In the genomic region with DNA sequence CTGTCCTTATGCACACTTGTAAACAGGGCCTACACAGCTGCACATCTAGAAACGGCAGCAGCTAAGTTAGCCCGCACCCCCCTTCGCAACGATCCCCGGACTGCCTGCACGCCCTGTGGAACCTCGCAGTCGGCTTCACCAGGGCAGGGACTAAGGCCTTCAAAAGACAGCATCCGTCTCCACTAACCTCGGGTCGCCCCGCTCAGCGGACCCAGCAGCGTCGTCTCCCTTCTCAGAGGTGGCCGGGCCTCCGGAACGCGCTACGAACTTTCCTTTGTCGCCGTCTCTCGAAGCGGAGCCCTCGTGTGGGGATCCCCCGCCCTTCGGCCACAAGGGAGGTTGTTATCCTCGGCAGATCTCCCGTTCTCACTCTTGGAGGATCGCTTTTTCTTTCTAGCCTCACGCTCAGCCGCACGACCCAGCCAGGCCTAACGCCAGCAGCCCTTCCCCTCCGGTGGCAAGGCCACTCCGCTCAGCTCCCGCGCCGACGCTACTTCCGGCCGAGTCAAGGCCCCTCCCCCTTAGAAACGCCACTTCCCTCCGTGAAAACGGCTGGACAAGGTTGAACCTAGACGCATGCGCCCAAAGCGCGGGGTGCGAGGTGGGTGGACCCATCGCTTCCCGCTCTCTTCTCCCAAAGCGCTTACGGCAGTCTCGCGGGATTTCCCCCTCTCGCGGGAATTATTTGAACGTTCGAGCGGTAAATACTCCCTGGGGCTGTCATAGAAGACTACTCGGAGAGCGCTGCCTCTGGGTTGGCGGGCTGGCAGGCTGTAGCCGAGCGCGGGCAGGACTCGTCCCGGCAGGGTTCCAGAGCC, we compare ENCODE assay signal across 8 cellular contexts. TPM values are rescaled to one million over a fixed set of nuclear protein-coding genes. Genes with fewer than 3 reads are reported as not detected.
A peak's percentile ranks its signal among the peaks of the same experiment; 100 is the strongest.
DNase-seq lines count a peak whose midpoint lies in the region; ATAC-seq and TF ChIP-seq lines count a peak whose summit lies in the region.

Gene DCAF16, minus strand, starts transcription at position 498 of the 818 bp plus-strand sequence. CDS start 6,616 bp downstream, outside the sequence.
Gene NCAPG, plus strand, starts transcription at position 720 of the 818 bp plus-strand sequence. CDS start 99 bp downstream, outside the sequence.

- TF ChIP-seq CTCF in Panc1 (IDR thresholded peaks at IDR 0.05), result no peak

- no peaks in the 10 kb centered on the region for H3K9me3 ChIP-seq in Panc1 (ENCODE audit: control insufficient read depth, insufficient read depth, low read depth, low read length)
- no peaks in the 10 kb centered on the region for H3K9me3 ChIP-seq in mucosa of rectum (ENCODE audit: control insufficient read depth in 2 of 2, low read length in 2 of 2)

- peaks cover 13% of the 10 kb centered on the region for H3K36me3 ChIP-seq in Panc1 (ENCODE audit: control insufficient read depth, insufficient read depth, low read length)
- H3K36me3 ChIP-seq in mucosa of rectum (ENCODE audit: control insufficient read depth in 2 of 2, insufficient read depth in 2 of 2, low read length in 2 of 2), result peaks cover 0 to 3% of the 10 kb centered on the region in 2 donors

- H3K27ac ChIP-seq in Panc1 (ENCODE audit: low read length) (peak within 1 kb of the TSS; percentile 93), mucosa of rectum (ENCODE audit: low read depth in 2 of 2, low read length in 2 of 2) (peak within 1 kb of the TSS; percentile 92 to 97)

- DNase-seq in DMS53 (lab: John Stamatoyannopoulos, UW) (peak; percentile 100), KG1 (lab: John Stamatoyannopoulos, UW) (peak; percentile 99), Panc1 (ENCODE audit: low read depth, low spot score) (peak; percentile 89), erythroblast (lab: John Stamatoyannopoulos, UW) (peak; percentile 99)
- DNase-seq in activated T-cell treated with anti-CD3 and anti-CD28 coated beads, Interleukin-2, amount 50 U/mL, for 4 hours, result peak; percentile 99
- DNase-seq in stimulated activated CD8-positive, alpha-beta memory T cell treated with anti-CD3 and anti-CD28 coated beads, Interleukin-4, amount 100 ng/mL, for 48 hours, result peak; percentile 99

- TSS peak; percentile 81 for BruUV-seq in Panc1 (replicated peaks; lab: Mats Ljungman, UMichigan)

- peaks cover 11% of the 10 kb centered on the region for H3K36me3 Mint-ChIP-seq in activated T-cell treated with anti-CD3 and anti-CD28 coated beads, Interleukin-2, amount 50 U/mL, for 4 hours (ENCODE audit: insufficient read depth)

- intact Hi-C loops in Panc1 (cut with micrococcal nuclease; ENCODE audit: unreplicated experiment), result no loop called here

- H3K9me3 Mint-ChIP-seq in activated T-cell treated with anti-CD3 and anti-CD28 coated beads, Interleukin-2, amount 50 U/mL, for 4 hours, result no peaks in the 10 kb centered on the region

- peaks cover 52% of the 10 kb centered on the region for H3K4me1 Mint-ChIP-seq in activated T-cell treated with anti-CD3 and anti-CD28 coated beads, Interleukin-2, amount 50 U/mL, for 4 hours (ENCODE audit: low read depth)

- H3K4me3 ChIP-seq in Panc1 (ENCODE audit: low read depth in 2 of 2, low read length in 2 of 2) (peak within 1 kb of the TSS; percentile 83 to 89), mucosa of rectum (ENCODE audit: low read length in 2 of 2) (peak within 1 kb of the TSS; percentile 95 to 99)

- CTCF ChIA-PET in Panc1 (lab: Charles Lee), result no interaction called here

- TF ChIP-seq POLR2A in erythroblast (IDR thresholded peaks at IDR 0.05; ENCODE audit: low read length), result peak; percentile 99

- POLR2A ChIA-PET in Panc1 (lab: Charles Lee), result interaction anchor here (0.7 kb wide), 1 partner anchor 19 kb away, joined by 3 read pairs; no protein-coding TSS in a partner anchor

- no peaks in the 10 kb centered on the region for H3K27me3 Mint-ChIP-seq in activated T-cell treated with anti-CD3 and anti-CD28 coated beads, Interleukin-2, amount 50 U/mL, for 4 hours (ENCODE audit: low read depth)

- ATAC-seq in GM21723 (IDR thresholded peaks at IDR 0.05; ENCODE audit: unreplicated experiment) (peak; percentile 88), Panc1 (peak; percentile 96)
- peak; percentile 91 to 92 for ATAC-seq in activated T-cell treated with anti-CD3 and anti-CD28 coated beads, Interleukin-2, amount 50 U/mL, for 4 hours

- in situ Hi-C loops in Panc1 (cut with HindIII; ENCODE audit: low pct_unique_long_range_greater_than_20kb, low sequenced_read_pairs), result no loop called here

- H3K27me3 ChIP-seq in Panc1 (ENCODE audit: control insufficient read depth, insufficient read depth, low read length) (no peaks in the 10 kb centered on the region), mucosa of rectum (ENCODE audit: control insufficient read depth in 2 of 2, insufficient read depth in 2 of 2, low read length in 2 of 2) (no peaks in the 10 kb centered on the region)

- peaks cover 8% of the 10 kb centered on the region for H3K4me1 ChIP-seq in Panc1 (ENCODE audit: control insufficient read depth, insufficient read depth, low read length)
- H3K4me1 ChIP-seq in mucosa of rectum (ENCODE audit: control insufficient read depth in 2 of 2, insufficient read depth in 2 of 2, low read length in 2 of 2), result peaks cover 23 to 29% of the 10 kb centered on the region in 2 donors

- H3K9ac ChIP-seq in mucosa of rectum (ENCODE audit: low read depth in 1 of 2, low read length in 2 of 2), result peak within 1 kb of the TSS; percentile 97 to 99

- H3K4me3 Mint-ChIP-seq in activated T-cell treated with anti-CD3 and anti-CD28 coated beads, Interleukin-2, amount 50 U/mL, for 4 hours, result peak within 1 kb of the TSS; percentile 92

RNA-seq across cellular contexts. Expression of gene DCAF16, which starts in this region (rescaled TPM):
- total RNA-seq in Panc1 (2021; ENCODE audit: unreplicated experiment), result 28.6 TPM
- polyA plus RNA-seq in Panc1 (2012; ENCODE audit: insufficient read length), result 8.8 TPM
- total RNA-seq in activated T-cell treated with anti-CD3 and anti-CD28 coated beads, Interleukin-2, amount 50 U/mL, for 4 hours, result 10 to 100 TPM; 34.1 to 44.4 (median 40.3) TPM

RNA-seq across cellular contexts. Expression of gene NCAPG, which starts in this region (rescaled TPM):
- total RNA-seq in Panc1 (2021; ENCODE audit: unreplicated experiment), result 31.0 TPM
- 7.0 TPM for polyA plus RNA-seq in Panc1 (2012; ENCODE audit: insufficient read length)
- 1 to 10 TPM; 6.0 to 8.4 (median 8.0) TPM for total RNA-seq in activated T-cell treated with anti-CD3 and anti-CD28 coated beads, Interleukin-2, amount 50 U/mL, for 4 hours

Comparison
In these comparisons a context has a peak if more than half of its experiments do, and no peak if none do; other contexts are left out.
1. Peak in every context shown above with its lines: DNase-seq, ATAC-seq, H3K4me3 ChIP-seq and H3K27ac ChIP-seq.